Comparison of ENCODE assay signal across 16 cellular contexts in the genomic region with DNA sequence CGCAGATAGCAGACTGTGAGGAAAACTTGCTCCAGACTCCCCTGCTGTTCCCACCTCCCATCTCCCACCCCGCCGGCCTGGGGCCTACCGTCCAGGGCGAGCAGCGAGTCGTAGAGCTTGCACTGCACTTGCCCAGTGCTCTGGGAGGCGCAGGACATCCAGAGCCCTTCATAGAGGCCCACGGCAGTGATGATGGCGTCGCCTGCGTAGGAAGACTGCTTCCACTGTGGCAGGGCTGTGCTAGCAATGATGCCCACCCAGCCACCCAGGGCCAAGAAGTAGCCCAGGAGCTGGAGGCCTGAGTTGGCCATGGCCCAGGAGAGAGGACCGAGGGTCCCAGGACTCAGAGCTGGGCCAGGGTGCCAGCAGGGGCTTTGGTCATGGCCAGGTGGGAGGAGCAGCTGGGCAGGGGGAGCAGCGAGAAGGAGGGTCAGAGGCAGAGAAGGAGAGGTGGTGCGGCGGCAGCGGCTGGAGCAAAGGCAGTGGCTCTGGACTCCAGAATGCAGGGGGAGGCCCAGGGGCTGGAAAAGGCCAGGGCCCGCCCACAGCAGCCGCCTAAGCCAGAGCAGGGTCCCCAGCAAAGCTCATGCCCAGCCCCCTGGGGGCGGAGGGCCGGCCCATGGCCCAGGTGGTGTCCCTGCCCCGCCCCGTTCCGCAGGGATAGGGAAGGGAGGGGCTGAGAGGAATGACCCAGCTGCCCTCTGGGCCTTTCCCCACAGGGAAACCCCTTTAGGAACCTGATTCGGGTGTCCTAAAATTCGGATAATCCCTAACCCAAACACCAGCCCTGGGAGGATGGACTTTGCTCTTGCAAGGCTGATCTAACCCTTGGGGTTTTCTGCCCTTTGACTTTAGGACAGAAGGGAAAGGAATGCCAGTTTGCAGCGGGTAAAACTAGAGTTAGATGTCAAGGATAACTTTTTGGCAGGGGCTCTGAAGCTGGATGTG. TPM values are rescaled to one million over a fixed set of nuclear protein-coding genes. Genes with fewer than 3 reads are reported as not detected.
DNase-seq lines count a peak whose midpoint lies in the region; ATAC-seq and TF ChIP-seq lines count a peak whose summit lies in the region.
"Had no signal": no experiment of that assay in that cellular context is flagged by ENCODE, and none has a peak within 500 bp of the region (broad histone marks: within the 10 kb centered on the region; RNA-seq: fewer than 3 reads in every experiment).

A gene with protein sequence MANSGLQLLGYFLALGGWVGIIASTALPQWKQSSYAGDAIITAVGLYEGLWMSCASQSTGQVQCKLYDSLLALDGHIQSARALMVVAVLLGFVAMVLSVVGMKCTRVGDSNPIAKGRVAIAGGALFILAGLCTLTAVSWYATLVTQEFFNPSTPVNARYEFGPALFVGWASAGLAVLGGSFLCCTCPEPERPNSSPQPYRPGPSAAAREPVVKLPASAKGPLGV (minus strand): TSS at position 484 of the 948 bp plus-strand sequence. CDS start 173 bp downstream, at position 311.

- in situ Hi-C loops in ACHN (cut with HindIII; ENCODE audit: low pct_ligation_motif_present, low pct_unique_long_range_greater_than_20kb, low sequenced_read_pairs) = no loop called here

- H3K79me2 ChIP-seq in trophoblast cell (ENCODE audit: control insufficient read depth, insufficient read depth, low read length, poor library complexity) = no peaks in the 10 kb centered on the region

- no peaks in the 10 kb centered on the region for H3K27me3 ChIP-seq in trophoblast cell (ENCODE audit: insufficient read depth, low read length)
- H3K27me3 ChIP-seq in foreskin keratinocyte = no peaks in the 10 kb centered on the region
- H3K27me3 ChIP-seq: right atrium auricular region had no signal

- no peak within 1 kb of the TSS for H2BK120ac ChIP-seq in trophoblast cell (ENCODE audit: insufficient read depth, low read length, poor library complexity)

- H3K36me3 ChIP-seq in HEK293 (ENCODE audit: control insufficient read depth in 2 of 2, insufficient read depth in 1 of 2, low read length in 2 of 2) (no peaks in the 10 kb centered on the region; a peak in 1 of 3 replicates), trophoblast cell (ENCODE audit: control insufficient read depth in 1 of 2, insufficient read depth in 2 of 2, low read length in 2 of 2) (no peaks in the 10 kb centered on the region)
- H3K36me3 ChIP-seq: right atrium auricular region had no signal

- no peak within 1 kb of the TSS for H3K23ac ChIP-seq in trophoblast cell (ENCODE audit: low read length)

- CTCF ChIA-PET in HEK293 (lab: Yijun Ruan, JAX) = interaction anchor here (0.6 kb wide), 1 partner anchor 1233 kb away, joined by 6 read pairs; no protein-coding TSS in a partner anchor

- no peak within 1 kb of the TSS for H4K12ac ChIP-seq in trophoblast cell (ENCODE audit: low read depth, low read length)

- H3K27me3 Mint-ChIP-seq in activated T-helper 1 cell treated with anti-CD3 and anti-CD28 coated beads, Interleukin-12 subunit alpha, Interleukin-12 subunit beta, Interleukin-2, Interleukin-4 antibody, amounts not matched to agents 30 ng/mL and 10 ng/mL and 1 ng/mL, durations not matched to agents 14 hours and 24 hours and 36 hours (ENCODE audit: insufficient read depth) = no peaks in the 10 kb centered on the region
- H3K27me3 Mint-ChIP-seq: naive thymus-derived CD4-positive, alpha-beta T cell had no signal

- POLR2A ChIA-PET in HEK293 (lab: Yijun Ruan, JAX) = interaction anchor here (2.2 kb wide), 1 partner anchor 57 kb away, joined by 9 read pairs; a partner anchor contains a TSS

- H3K27ac Mint-ChIP-seq in activated T-helper 1 cell treated with anti-CD3 and anti-CD28 coated beads, Interleukin-12 subunit alpha, Interleukin-12 subunit beta, Interleukin-2, Interleukin-4 antibody, amounts not matched to agents 30 ng/mL and 10 ng/mL and 1 ng/mL, durations not matched to agents 14 hours and 24 hours and 36 hours = peak within 1 kb of the TSS; percentile 70
- H3K27ac Mint-ChIP-seq: activated CD8-positive, alpha-beta T cell treated with anti-CD3 and anti-CD28 coated beads, Interleukin-2, amount 10 ng/mL, durations not matched to agents 7 days and 5 days; naive thymus-derived CD4-positive, alpha-beta T cell had no signal

- H3K4ac ChIP-seq in trophoblast cell (ENCODE audit: low read depth, low read length) = no peak within 1 kb of the TSS

- H3K4me1 Mint-ChIP-seq in activated T-helper 1 cell treated with anti-CD3 and anti-CD28 coated beads, Interleukin-12 subunit alpha, Interleukin-12 subunit beta, Interleukin-2, Interleukin-4 antibody, amounts not matched to agents 30 ng/mL and 10 ng/mL and 1 ng/mL, durations not matched to agents 14 hours and 24 hours and 36 hours (ENCODE audit: low read depth) = peaks cover 6% of the 10 kb centered on the region

- no peak within 1 kb of the TSS for H3K14ac ChIP-seq in trophoblast cell (ENCODE audit: low read length)

- H3K4me3 ChIP-seq in HEK293 (ENCODE audit: low read depth, low read length) (no peak within 1 kb of the TSS), trophoblast cell (ENCODE audit: low read depth, low read length) (no peak within 1 kb of the TSS)
- H3K4me3 ChIP-seq: right atrium auricular region had no signal

- H2BK12ac ChIP-seq in trophoblast cell (ENCODE audit: low read length) = no peak within 1 kb of the TSS

- no peak within 1 kb of the TSS for H2AFZ ChIP-seq in trophoblast cell (ENCODE audit: insufficient read depth, low read length, poor library complexity)

- no peak for ATAC-seq in HG03139 (IDR thresholded peaks at IDR 0.05; ENCODE audit: unreplicated experiment)
- ATAC-seq in foreskin keratinocyte = no peak
- ATAC-seq: activated CD8-positive, alpha-beta T cell treated with anti-CD3 and anti-CD28 coated beads, Interleukin-2, amount 10 ng/mL, durations not matched to agents 7 days and 5 days; left ventricle myocardium superior; naive thymus-derived CD4-positive, alpha-beta T cell had no signal

- H2BK5ac ChIP-seq in trophoblast cell (ENCODE audit: low read depth, low read length, poor library complexity) = no peak within 1 kb of the TSS

- H3K4me1 ChIP-seq in HEK293 (ENCODE audit: control insufficient read depth, insufficient read depth, low read length) = no peaks in the 10 kb centered on the region
- peaks cover 11 to 22% of the 10 kb centered on the region in 2 experiments for H3K4me1 ChIP-seq in trophoblast cell (ENCODE audit: control insufficient read depth in 1 of 2, insufficient read depth in 2 of 2, low read length in 2 of 2)
- H3K4me1 ChIP-seq in foreskin keratinocyte = peaks cover 17% of the 10 kb centered on the region
- H3K4me1 ChIP-seq: right atrium auricular region had no signal

- TF ChIP-seq CTCF in HEK293 (tag by site-specific recombination; IDR thresholded peaks at IDR 0.05) = no peak
- TF ChIP-seq CTCF in foreskin keratinocyte (conservative IDR thresholded peaks at IDR 0.05) = no peak

- H3K9ac ChIP-seq in trophoblast cell (ENCODE audit: low read length) = no peak within 1 kb of the TSS

- intact Hi-C loops in activated T-helper 1 cell treated with anti-CD3 and anti-CD28 coated beads, Interleukin-12 subunit alpha, Interleukin-12 subunit beta, Interleukin-2, Interleukin-4 antibody, amounts not matched to agents 30 ng/mL and 10 ng/mL and 1 ng/mL, durations not matched to agents 14 hours and 24 hours and 36 hours (cut with micrococcal nuclease) = no loop called here

- H3K27ac ChIP-seq in HEK293 (ENCODE audit: extremely low read depth, low read depth, low read length) (no peak within 1 kb of the TSS), trophoblast cell (ENCODE audit: low read depth, low read length) (no peak within 1 kb of the TSS), foreskin keratinocyte (no peak within 1 kb of the TSS)
- H3K27ac ChIP-seq: right atrium auricular region had no signal

- no peak within 1 kb of the TSS for H3K4me3 Mint-ChIP-seq in activated T-helper 1 cell treated with anti-CD3 and anti-CD28 coated beads, Interleukin-12 subunit alpha, Interleukin-12 subunit beta, Interleukin-2, Interleukin-4 antibody, amounts not matched to agents 30 ng/mL and 10 ng/mL and 1 ng/mL, durations not matched to agents 14 hours and 24 hours and 36 hours
- H3K4me3 Mint-ChIP-seq: activated CD8-positive, alpha-beta T cell treated with anti-CD3 and anti-CD28 coated beads, Interleukin-2, amount 10 ng/mL, durations not matched to agents 7 days and 5 days; naive thymus-derived CD4-positive, alpha-beta T cell had no signal

- H2AK5ac ChIP-seq in trophoblast cell (ENCODE audit: low read length) = no peak within 1 kb of the TSS

- no peak within 1 kb of the TSS for H4K91ac ChIP-seq in trophoblast cell (ENCODE audit: low read depth, low read length)

- no peak for DNase-seq in activated T-helper 1 cell treated with anti-CD3 and anti-CD28 coated beads, Interleukin-12 subunit alpha, Interleukin-12 subunit beta, Interleukin-2, Interleukin-4 antibody, amounts not matched to agents 30 ng/mL and 10 ng/mL and 1 ng/mL, durations not matched to agents 14 hours and 24 hours and 36 hours (ENCODE audit: low spot score)
- peak; percentile 99 for DNase-seq in iPS-NIHi7 (ENCODE audit: extremely low spot score)
- peak; percentile 76 to 82 for DNase-seq in trophoblast cell
- no peak for DNase-seq in glomerular visceral epithelial cell (ENCODE audit: extremely low spot score)
- no peak for DNase-seq in ACHN
- DNase-seq in foreskin keratinocyte = no peak
- DNase-seq: activated CD8-positive, alpha-beta T cell treated with anti-CD3 and anti-CD28 coated beads, Interleukin-2, amount 10 ng/mL, durations not matched to agents 7 days and 5 days; AML-193; cerebellar nuclear complex; left ventricle myocardium superior; naive thymus-derived CD4-positive, alpha-beta T cell; NCI-H446; stimulated activated CD4-positive, alpha-beta T cell treated with anti-CD3 and anti-CD28 coated beads, Interleukin-2, amount 100 ng/mL, for 24 hours had no signal

- H3K18ac ChIP-seq in trophoblast cell (ENCODE audit: low read length) = no peak within 1 kb of the TSS

- no CpG with 5 or more reads among the region's 27 CpGs for WGBS in trophoblast cell (ENCODE audit: extremely low coverage, insufficient coverage, insufficient read length)

- H3K9me3 ChIP-seq in HEK293 (ENCODE audit: control insufficient read depth, insufficient read depth, low read depth, low read length) (no peaks in the 10 kb centered on the region), trophoblast cell (ENCODE audit: insufficient read depth, low read depth, low read length) (peaks cover 6% of the 10 kb centered on the region)
- H3K9me3 ChIP-seq: right atrium auricular region had no signal

- H3K36me3 Mint-ChIP-seq in activated T-helper 1 cell treated with anti-CD3 and anti-CD28 coated beads, Interleukin-12 subunit alpha, Interleukin-12 subunit beta, Interleukin-2, Interleukin-4 antibody, amounts not matched to agents 30 ng/mL and 10 ng/mL and 1 ng/mL, durations not matched to agents 14 hours and 24 hours and 36 hours (ENCODE audit: low read depth) = no peaks in the 10 kb centered on the region
- H3K36me3 Mint-ChIP-seq: naive thymus-derived CD4-positive, alpha-beta T cell had no signal

- H3K4me2 ChIP-seq in trophoblast cell (ENCODE audit: low read length) = no peak within 1 kb of the TSS

- H3K79me1 ChIP-seq in trophoblast cell (ENCODE audit: low read length) = no peaks in the 10 kb centered on the region

- H3K9me3 Mint-ChIP-seq in activated T-helper 1 cell treated with anti-CD3 and anti-CD28 coated beads, Interleukin-12 subunit alpha, Interleukin-12 subunit beta, Interleukin-2, Interleukin-4 antibody, amounts not matched to agents 30 ng/mL and 10 ng/mL and 1 ng/mL, durations not matched to agents 14 hours and 24 hours and 36 hours = no peaks in the 10 kb centered on the region
- H3K9me3 Mint-ChIP-seq: naive thymus-derived CD4-positive, alpha-beta T cell had no signal

- H4K8ac ChIP-seq in trophoblast cell (ENCODE audit: low read depth, low read length) = peak within 1 kb of the TSS; percentile 44

RNA-seq across cellular contexts. Expression of the gene that starts here (rescaled TPM):
- not detected in 2 replicates for total RNA-seq in activated T-helper 1 cell treated with anti-CD3 and anti-CD28 coated beads, Interleukin-12 subunit alpha, Interleukin-12 subunit beta, Interleukin-2, Interleukin-4 antibody, amounts not matched to agents 30 ng/mL and 10 ng/mL and 1 ng/mL, durations not matched to agents 14 hours and 24 hours and 36 hours
- 1.8 TPM in 2 replicates for polyA plus RNA-seq in trophoblast cell (2013)
- total RNA-seq in foreskin keratinocyte = not detected in 2 replicates
- not detected in 2 replicates for polyA plus RNA-seq in foreskin keratinocyte
- total RNA-seq: activated CD8-positive, alpha-beta T cell treated with anti-CD3 and anti-CD28 coated beads, Interleukin-2, amount 10 ng/mL, durations not matched to agents 7 days and 5 days; left ventricle myocardium superior; naive thymus-derived CD4-positive, alpha-beta T cell had no signal
- polyA plus RNA-seq: naive thymus-derived CD4-positive, alpha-beta T cell had no signal

Comparison
In these comparisons a context has a peak if more than half of its experiments do, and no peak if none do; other contexts are left out.
1. DNase-seq: peak in iPS-NIHi7 (single experiment) and trophoblast cell (2 of 2); none in activated T-helper 1 cell treated with anti-CD3 and anti-CD28 coated beads, Interleukin-12 subunit alpha, Interleukin-12 subunit beta, Interleukin-2, Interleukin-4 antibody, amounts not matched to agents 30 ng/mL and 10 ng/mL and 1 ng/mL, durations not matched to agents 14 hours and 24 hours and 36 hours (single experiment), glomerular visceral epithelial cell (single experiment), ACHN (single experiment) and foreskin keratinocyte (0 of 2).